In genomic region chr10:69443354-69443753, GRCh38 we compare ENCODE assay signal across 32 cellular contexts. TPM values are rescaled to one million over a fixed set of nuclear protein-coding genes. Genes with fewer than 3 reads are reported as not detected.
"Had no signal": no experiment of that assay in that cellular context is flagged by ENCODE, and none has a peak within 500 bp of the region (broad histone marks: within the 10 kb centered on the region; RNA-seq: fewer than 3 reads in every experiment).

No MANE protein-coding gene starts in this region.

- ATAC-seq: activated CD4-positive, CD25-positive, alpha-beta regulatory T cell treated with anti-CD3 and anti-CD28 coated beads, Interleukin-2, amount 50 U/mL, for 24 hours; activated naive CD4-positive, alpha-beta T cell treated with anti-CD3 and anti-CD28 coated beads, Interleukin-2, amount 50 U/mL, for 72 hours; activated T-cell treated with anti-CD3 and anti-CD28 coated beads, Interleukin-2, amount 50 U/mL, for 72 hours; effector memory CD8-positive, alpha-beta T cell; gastroesophageal sphincter; T-helper 17 cell had no signal

- H3K27ac ChIP-seq: ascending aorta, coronary artery, epithelial cell of prostate, esophagus squamous epithelium, gastroesophageal sphincter, WERI-Rb-1 had no signal

- H3K36me3 Mint-ChIP-seq: activated CD4-positive, alpha-beta memory T cell treated with anti-CD3 and anti-CD28 coated beads for 36 hours; activated naive CD4-positive, alpha-beta T cell treated with anti-CD3 and anti-CD28 coated beads, Interleukin-2, amount 10 ng/mL, durations not matched to agents 7 days and 5 days; activated naive CD4-positive, alpha-beta T cell treated with anti-CD3 and anti-CD28 coated beads, Interleukin-2, amount 50 U/mL, for 72 hours; activated naive CD8-positive, alpha-beta T cell treated with anti-CD3 and anti-CD28 coated beads, Interleukin-2, amount 10 ng/mL, durations not matched to agents 7 days and 5 days; brain had no signal

- H3K9me3 Mint-ChIP-seq: activated B cell treated with CpG ODN at 0.5 μM for 24 hours; activated CD4-positive, alpha-beta memory T cell treated with anti-CD3 and anti-CD28 coated beads for 36 hours; activated CD4-positive, alpha-beta T cell treated with anti-CD3 and anti-CD28 coated beads, Interleukin-2, amount 10 ng/mL, durations not matched to agents 24 days and 14 days; activated naive CD4-positive, alpha-beta T cell treated with anti-CD3 and anti-CD28 coated beads, Interleukin-2, amount 10 ng/mL, durations not matched to agents 7 days and 5 days; activated naive CD4-positive, alpha-beta T cell treated with anti-CD3 and anti-CD28 coated beads, Interleukin-2, amount 50 U/mL, for 72 hours; activated naive CD8-positive, alpha-beta T cell treated with anti-CD3 and anti-CD28 coated beads, Interleukin-2, amount 10 ng/mL, durations not matched to agents 7 days and 5 days; activated T-cell treated with anti-CD3 and anti-CD28 coated beads, Interleukin-2, amount 50 U/mL, for 24 hours; activated T-cell treated with anti-CD3 and anti-CD28 coated beads, Interleukin-2, amount 50 U/mL, for 72 hours; central memory CD8-positive, alpha-beta T cell; effector memory CD8-positive, alpha-beta T cell; T-helper 2 cell treated with Interferon-gamma antibody and Interleukin-4, amounts not matched to agents 5 μg/mL and 100 μg/mL, for 36 hours had no signal

- DNase-seq: activated B cell treated with CpG ODN at 0.5 μM for 24 hours; activated CD4-positive, alpha-beta memory T cell treated with anti-CD3 and anti-CD28 coated beads for 36 hours; activated CD4-positive, alpha-beta T cell treated with anti-CD3 and anti-CD28 coated beads, Interleukin-2, amount 10 ng/mL, durations not matched to agents 24 days and 14 days; activated CD8-positive, alpha-beta memory T cell treated with anti-CD3 and anti-CD28 coated beads, Interleukin-2, amount 50 U/mL, for 48 hours; activated gamma-delta T cell; activated naive CD4-positive, alpha-beta T cell; activated naive CD4-positive, alpha-beta T cell treated with anti-CD3 and anti-CD28 coated beads, Interleukin-2, amount 10 ng/mL, durations not matched to agents 7 days and 5 days; activated naive CD8-positive, alpha-beta T cell treated with anti-CD3 and anti-CD28 coated beads, Interleukin-2, amount 10 ng/mL, durations not matched to agents 7 days and 5 days; activated T-cell treated with anti-CD3 and anti-CD28 coated beads for 4 hours; activated T-cell treated with anti-CD3 and anti-CD28 coated beads, Interleukin-2, amount 50 U/mL, for 24 hours; activated T-cell treated with anti-CD3 and anti-CD28 coated beads, Interleukin-2, amount 50 U/mL, for 72 hours; dermis blood vessel endothelial cell; effector CD4-positive, alpha-beta T cell; effector memory CD8-positive, alpha-beta T cell; esophagus squamous epithelium; foreskin melanocyte; T-helper 1 cell; T-helper 17 cell; T1000; WERI-Rb-1 had no signal

- H3K9me3 ChIP-seq: ascending aorta, esophagus squamous epithelium, gastroesophageal sphincter had no signal

- FAIRE-seq: bronchial epithelial cell, endothelial cell of umbilical vein had no signal

- H3K4me1 Mint-ChIP-seq: activated B cell treated with CpG ODN at 0.5 μM for 24 hours; activated CD4-positive, alpha-beta T cell treated with anti-CD3 and anti-CD28 coated beads, Interleukin-2, amount 10 ng/mL, durations not matched to agents 24 days and 14 days; central memory CD8-positive, alpha-beta T cell had no signal

- H3K27me3 ChIP-seq: ascending aorta, esophagus squamous epithelium, gastroesophageal sphincter had no signal

- H3K4me3 ChIP-seq: ascending aorta, coronary artery, esophagus squamous epithelium, gastroesophageal sphincter had no signal

- H3K27me3 Mint-ChIP-seq: activated CD4-positive, alpha-beta memory T cell treated with anti-CD3 and anti-CD28 coated beads for 36 hours had no signal

- H3K4me3 Mint-ChIP-seq: activated B cell treated with CpG ODN at 0.5 μM for 24 hours; activated CD4-positive, alpha-beta memory T cell treated with anti-CD3 and anti-CD28 coated beads for 36 hours; activated CD4-positive, alpha-beta T cell treated with anti-CD3 and anti-CD28 coated beads, Interleukin-2, amount 10 ng/mL, durations not matched to agents 24 days and 14 days; activated naive CD4-positive, alpha-beta T cell treated with anti-CD3 and anti-CD28 coated beads, Interleukin-2, amount 10 ng/mL, durations not matched to agents 7 days and 5 days; activated naive CD8-positive, alpha-beta T cell treated with anti-CD3 and anti-CD28 coated beads, Interleukin-2, amount 10 ng/mL, durations not matched to agents 7 days and 5 days; activated T-cell treated with anti-CD3 and anti-CD28 coated beads, Interleukin-2, amount 50 U/mL, for 24 hours; activated T-cell treated with anti-CD3 and anti-CD28 coated beads, Interleukin-2, amount 50 U/mL, for 72 hours; brain; central memory CD8-positive, alpha-beta T cell; effector memory CD8-positive, alpha-beta T cell; T-helper 17 cell; T-helper 2 cell treated with Interferon-gamma antibody and Interleukin-4, amounts not matched to agents 5 μg/mL and 100 μg/mL, for 36 hours had no signal

- H3K36me3 ChIP-seq: ascending aorta, esophagus squamous epithelium, gastroesophageal sphincter, WERI-Rb-1 had no signal

- H3K27ac Mint-ChIP-seq: activated B cell treated with CpG ODN at 0.5 μM for 24 hours; activated CD4-positive, alpha-beta memory T cell treated with anti-CD3 and anti-CD28 coated beads for 36 hours; activated CD4-positive, alpha-beta T cell treated with anti-CD3 and anti-CD28 coated beads, Interleukin-2, amount 10 ng/mL, durations not matched to agents 24 days and 14 days; activated naive CD4-positive, alpha-beta T cell treated with anti-CD3 and anti-CD28 coated beads, Interleukin-2, amount 10 ng/mL, durations not matched to agents 7 days and 5 days; activated naive CD4-positive, alpha-beta T cell treated with anti-CD3 and anti-CD28 coated beads, Interleukin-2, amount 50 U/mL, for 72 hours; activated naive CD8-positive, alpha-beta T cell treated with anti-CD3 and anti-CD28 coated beads, Interleukin-2, amount 10 ng/mL, durations not matched to agents 7 days and 5 days; activated T-cell treated with anti-CD3 and anti-CD28 coated beads, Interleukin-2, amount 50 U/mL, for 24 hours; activated T-cell treated with anti-CD3 and anti-CD28 coated beads, Interleukin-2, amount 50 U/mL, for 72 hours; brain; effector memory CD8-positive, alpha-beta T cell; T-helper 17 cell; T-helper 2 cell treated with Interferon-gamma antibody and Interleukin-4, amounts not matched to agents 5 μg/mL and 100 μg/mL, for 36 hours had no signal

RNA-seq across cellular contexts. Expression of gene TACR2, which starts 26.6 kb away (rescaled TPM):
- total RNA-seq: activated B cell treated with CpG ODN at 0.5 μM for 24 hours; activated CD4-positive, alpha-beta memory T cell treated with anti-CD3 and anti-CD28 coated beads for 36 hours; activated CD4-positive, alpha-beta T cell treated with anti-CD3 and anti-CD28 coated beads, Interleukin-2, amount 10 ng/mL, durations not matched to agents 24 days and 14 days; activated naive CD8-positive, alpha-beta T cell treated with anti-CD3 and anti-CD28 coated beads, Interleukin-2, amount 10 ng/mL, durations not matched to agents 7 days and 5 days; activated T-cell treated with anti-CD3 and anti-CD28 coated beads, Interleukin-2, amount 50 U/mL, for 72 hours; ascending aorta; endothelial cell of umbilical vein; fibroblast of villous mesenchyme; T-helper 17 cell had no signal
